Comparison of ENCODE assay signal across 11 cellular contexts in the genomic region with DNA sequence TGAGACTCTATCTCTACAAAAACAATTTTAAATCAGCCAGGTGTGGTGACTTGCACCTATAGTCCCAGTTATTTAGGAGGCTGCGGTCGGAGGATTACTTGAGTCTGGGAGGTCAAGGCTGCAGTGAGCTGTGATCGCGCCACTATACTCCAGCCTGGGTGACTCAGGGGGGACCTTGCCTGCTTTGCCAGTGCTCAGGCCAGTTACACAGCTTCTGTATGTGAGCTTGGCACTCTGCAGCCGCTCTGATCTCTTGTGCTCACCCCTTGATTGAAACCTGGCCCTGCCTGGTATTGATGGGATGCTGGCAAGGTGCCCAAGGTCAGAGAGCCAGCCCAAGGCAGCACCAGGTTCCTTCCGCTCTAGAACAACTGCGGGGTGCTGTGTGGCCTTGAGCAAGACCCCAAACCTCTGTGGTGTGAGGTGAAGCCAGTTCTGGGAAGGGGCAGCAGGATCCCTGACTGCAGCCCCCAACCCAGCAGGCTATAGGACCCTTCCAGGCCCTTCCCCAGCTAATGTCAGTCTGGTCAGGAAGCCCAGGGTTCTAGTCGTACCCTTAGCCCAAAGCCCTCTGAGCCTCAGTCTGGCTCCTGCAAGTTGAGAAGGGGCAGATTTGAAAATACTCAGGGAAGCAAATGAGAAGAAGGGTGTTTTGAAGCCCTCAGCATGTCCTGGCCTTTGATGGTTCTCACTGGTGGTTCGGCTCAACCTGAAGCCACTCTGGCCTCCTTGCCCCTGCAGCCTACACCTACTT. TPM values are rescaled to one million over a fixed set of nuclear protein-coding genes. Genes with fewer than 3 reads are reported as not detected.
DNase-seq lines count a peak whose midpoint lies in the region; ATAC-seq and TF ChIP-seq lines count a peak whose summit lies in the region.
"Had no signal": no experiment of that assay in that cellular context is flagged by ENCODE, and none has a peak within 500 bp of the region (broad histone marks: within the 10 kb centered on the region; RNA-seq: fewer than 3 reads in every experiment).

No MANE protein-coding gene starts in this region.

- BruUV-seq in MCF 10A (replicated peaks; lab: Mats Ljungman, UMichigan) = no TSS peak

- H3K9ac ChIP-seq in SK-N-SH (no peak overlapping the region), MM.1S (ENCODE audit: low read length) (no peak overlapping the region)
- H3K9ac ChIP-seq: BLaER1 treated with 17β-estradiol and CSF1 and Interleukin-3, amounts not matched to agents 10 nM and 100 nM had no signal

- no peak overlapping the region for H3K27ac Mint-ChIP-seq in MCF 10A (ENCODE audit: low read depth, unreplicated experiment)
- H3K27ac Mint-ChIP-seq: CD4-positive, CD25-positive, alpha-beta regulatory T cell; GM23338 had no signal

- H2AFZ ChIP-seq in SK-N-SH (ENCODE audit: low read depth) (no peak overlapping the region), osteoblast (ENCODE audit: low read length) (no peak overlapping the region), MM.1S (ENCODE audit: low read length) (no peak overlapping the region)
- H2AFZ ChIP-seq: GM23338 had no signal

- H3K27ac ChIP-seq in SK-N-SH (ENCODE audit: low read depth in 2 of 2, low read length in 1 of 2) (no peak overlapping the region), adrenal gland (no peak overlapping the region), osteoblast (ENCODE audit: low read depth, low read length) (no peak overlapping the region), MM.1S (ENCODE audit: low read length) (no peak overlapping the region)
- H3K27ac ChIP-seq: BLaER1 treated with 17β-estradiol and CSF1 and Interleukin-3, amounts not matched to agents 10 nM and 100 nM had no signal

- H3K4me3 ChIP-seq in SK-N-SH (ENCODE audit: low read depth in 2 of 2, low read length in 1 of 2) (no peak overlapping the region), adrenal gland (no peak overlapping the region), osteoblast (ENCODE audit: insufficient read depth, low read length) (no peak overlapping the region), MM.1S (ENCODE audit: low read length) (no peak overlapping the region)
- H3K4me3 ChIP-seq: BLaER1 treated with 17β-estradiol and CSF1 and Interleukin-3, amounts not matched to agents 10 nM and 100 nM; GM23338 had no signal

- no peak for TF ChIP-seq RAD21 in SK-N-SH (IDR thresholded peaks at IDR 0.05; ENCODE audit: low read length)

- DNase-seq in SK-N-SH (peak; percentile 25), adrenal gland (peak in 5 of 7 donors; percentile 43 to 63 (median 48)), islet precursor cell (peak; percentile 32), osteoblast (ENCODE audit: insufficient read length, low spot score, missing footprints) (peak; percentile 87), MCF 10A (ENCODE audit: unreplicated experiment) (no peak), MM.1S (no peak)
- DNase-seq: ACHN; CD4-positive, CD25-positive, alpha-beta regulatory T cell had no signal

- H3K79me2 ChIP-seq in SK-N-SH (ENCODE audit: insufficient read depth) = no peaks in the 10 kb centered on the region
- H3K79me2 ChIP-seq in osteoblast (ENCODE audit: insufficient read depth, low read length) = no peaks in the 10 kb centered on the region
- H3K79me2 ChIP-seq in MM.1S (ENCODE audit: low read length) = no peaks in the 10 kb centered on the region

- H3F3A ChIP-seq in SK-N-SH (replicated peaks; ENCODE audit: insufficient read depth) = no peaks in the 10 kb centered on the region
- no peaks in the 10 kb centered on the region for H3F3A ChIP-seq in MM.1S (ENCODE audit: insufficient read depth, low read length)

- no peaks in the 10 kb centered on the region for H3K9me2 ChIP-seq in SK-N-SH
- no peaks in the 10 kb centered on the region for H3K9me2 ChIP-seq in MM.1S (replicated peaks; ENCODE audit: insufficient read depth, low read length)

- ATAC-seq in SK-N-SH treated with all-trans-retinoic acid at 6 μM for 48 hours = no peak
- ATAC-seq: GM23338 had no signal

- intact Hi-C loops in adrenal gland (cut with DNase I) (no loop called here), MCF 10A (cut with micrococcal nuclease) (no loop called here)

- POLR2A ChIA-PET in SK-N-SH (lab: Yijun Ruan, JAX) = no interaction called here
- POLR2A ChIA-PET in MCF 10A (lab: Yijun Ruan, JAX) = interaction anchor here (0.6 kb wide), 1 partner anchor 9 kb away, joined by 3 read pairs; no protein-coding TSS in a partner anchor

- H3K9me3 Mint-ChIP-seq in MCF 10A (ENCODE audit: unreplicated experiment) = no peaks in the 10 kb centered on the region
- H3K9me3 Mint-ChIP-seq: CD4-positive, CD25-positive, alpha-beta regulatory T cell; GM23338 had no signal

- H3K36me3 ChIP-seq in SK-N-SH (replicated peaks in 1 of 2; ENCODE audit: control insufficient read depth in 1 of 2, insufficient read depth in 2 of 2, low read length in 1 of 2) (no peaks in the 10 kb centered on the region), adrenal gland (replicated peaks in 1 of 2) (peaks cover 0 to 3% of the 10 kb centered on the region in 2 donors), osteoblast (ENCODE audit: insufficient read depth, low read length) (no peaks in the 10 kb centered on the region), MM.1S (replicated peaks; ENCODE audit: insufficient read depth, low read length) (no peaks in the 10 kb centered on the region)
- H3K36me3 ChIP-seq: BLaER1 treated with 17β-estradiol and CSF1 and Interleukin-3, amounts not matched to agents 10 nM and 100 nM had no signal

- no peaks in the 10 kb centered on the region for H3K4me1 Mint-ChIP-seq in MCF 10A (ENCODE audit: insufficient read depth, unreplicated experiment)
- H3K4me1 Mint-ChIP-seq: CD4-positive, CD25-positive, alpha-beta regulatory T cell had no signal

- TF ChIP-seq CTCF in SK-N-SH (IDR thresholded peaks at IDR 0.05) (no peak), adrenal gland (IDR thresholded peaks at IDR 0.05) (no peak), osteoblast (IDR thresholded peaks at IDR 0.05; ENCODE audit: extremely low read depth, low read depth, low read length) (no peak), MCF 10A (IDR thresholded peaks at IDR 0.05; ENCODE audit: unreplicated experiment) (no peak), MM.1S (IDR thresholded peaks at IDR 0.05; ENCODE audit: low read length) (no peak)

- H3K27me3 Mint-ChIP-seq in MCF 10A (ENCODE audit: insufficient read depth, unreplicated experiment) = no peaks in the 10 kb centered on the region
- H3K27me3 Mint-ChIP-seq: CD4-positive, CD25-positive, alpha-beta regulatory T cell had no signal

- H4K20me1 ChIP-seq in SK-N-SH (ENCODE audit: insufficient read depth) (no peaks in the 10 kb centered on the region), osteoblast (ENCODE audit: insufficient read depth, low read length) (no peaks in the 10 kb centered on the region), MM.1S (ENCODE audit: insufficient read depth, low read length) (no peaks in the 10 kb centered on the region)

- H3K27me3 ChIP-seq in SK-N-SH (ENCODE audit: insufficient read depth) (no peaks in the 10 kb centered on the region), adrenal gland (no peaks in the 10 kb centered on the region), osteoblast (ENCODE audit: insufficient read depth, low read length) (no peaks in the 10 kb centered on the region), MM.1S (replicated peaks; ENCODE audit: insufficient read depth, low read length) (no peaks in the 10 kb centered on the region)
- H3K27me3 ChIP-seq: BLaER1 treated with 17β-estradiol and CSF1 and Interleukin-3, amounts not matched to agents 10 nM and 100 nM had no signal

- H3K9me3 ChIP-seq in SK-N-SH (no peaks in the 10 kb centered on the region), adrenal gland (replicated peaks in 1 of 3) (no peaks in the 10 kb centered on the region), osteoblast (ENCODE audit: low read depth, low read length) (no peaks in the 10 kb centered on the region), MM.1S (replicated peaks; ENCODE audit: insufficient read depth, low read length) (no peaks in the 10 kb centered on the region)
- H3K9me3 ChIP-seq: BLaER1 treated with 17β-estradiol and CSF1 and Interleukin-3, amounts not matched to agents 10 nM and 100 nM had no signal

- no peak for TF ChIP-seq POLR2A in adrenal gland (IDR thresholded peaks at IDR 0.05)

- H3K4me1 ChIP-seq in SK-N-SH (ENCODE audit: control insufficient read depth in 1 of 2, insufficient read depth in 2 of 2, low read depth in 1 of 2, low read length in 1 of 2) = no peaks in the 10 kb centered on the region; a peak in 1 of 4 replicates
- H3K4me1 ChIP-seq in adrenal gland (replicated peaks in 1 of 2) = peaks cover 0 to 2% of the 10 kb centered on the region in 2 donors
- H3K4me1 ChIP-seq in osteoblast (ENCODE audit: insufficient read depth, low read length) = no peaks in the 10 kb centered on the region
- no peaks in the 10 kb centered on the region for H3K4me1 ChIP-seq in MM.1S (ENCODE audit: low read length)

- no peak for TF ChIP-seq EP300 in SK-N-SH (IDR thresholded peaks at IDR 0.05; ENCODE audit: borderline replicate concordance in 1 of 2, low read depth in 1 of 2, low read length in 1 of 2)

- H3K4me2 ChIP-seq in SK-N-SH (no peak overlapping the region), osteoblast (ENCODE audit: insufficient read depth, low read length) (no peak overlapping the region), MM.1S (ENCODE audit: low read depth, low read length) (no peak overlapping the region)
- H3K4me2 ChIP-seq: BLaER1 treated with 17β-estradiol and CSF1 and Interleukin-3, amounts not matched to agents 10 nM and 100 nM; GM23338 had no signal

- 87% methylated on average over 8 of the region's 9 CpGs for WGBS in SK-N-SH (ENCODE audit: low lambda C conversion rate)
- 52 to 100% (median 68%) methylated on average over 1 to 9 of the region's 9 CpGs for WGBS in adrenal gland, 4 donors

- CTCF ChIA-PET in SK-N-SH (lab: Yijun Ruan, JAX) (interaction anchor here (0.6 to 1.5 kb wide), 2 partner anchors 12 to 154 kb away, joined by 3 to 4 read pairs; no protein-coding TSS in a partner anchor), MCF 10A (lab: Yijun Ruan, JAX) (interaction anchor here (0.6 kb wide), 1 partner anchor 497 kb away, joined by 6 read pairs; no protein-coding TSS in a partner anchor)

- peaks cover 6% of the 10 kb centered on the region for H3K36me3 Mint-ChIP-seq in MCF 10A (ENCODE audit: insufficient read depth, unreplicated experiment)
- H3K36me3 Mint-ChIP-seq: CD4-positive, CD25-positive, alpha-beta regulatory T cell had no signal

- no peak overlapping the region for H3K4me3 Mint-ChIP-seq in MCF 10A (ENCODE audit: unreplicated experiment)
- H3K4me3 Mint-ChIP-seq: CD4-positive, CD25-positive, alpha-beta regulatory T cell; GM23338 had no signal

RNA-seq across cellular contexts. Expression of gene MMP15, which starts 18.9 kb away (rescaled TPM):
- 2.6 and 3.1 TPM in 2 replicates for polyA plus RNA-seq in SK-N-SH (2012; rRNA removed)
- polyA plus RNA-seq in SK-N-SH (2012; cell fraction: cytosol; rRNA removed) = 1.1 and 2.2 TPM in 2 replicates
- 3.5 and 3.9 TPM in 2 replicates for polyA plus RNA-seq in SK-N-SH (2012; cell fraction: nucleus; rRNA removed)
- total RNA-seq in adrenal gland = 10 to 100 TPM in 3 of 8 donors, 1 to 10 TPM in 5; 5.3 to 11.4 (median 7.2) TPM
- 1 to 10 TPM; 2.5 to 8.6 (median 7.0) TPM for polyA plus RNA-seq in adrenal gland
- 7.7 and 9.4 TPM in 2 replicates for total RNA-seq in osteoblast
- total RNA-seq in MCF 10A (2022) = 1.3 and 1.7 TPM in 2 replicates

RNA-seq across cellular contexts. Expression of gene USB1, which starts 43.2 kb away (rescaled TPM):
- 87.3 and 94.1 TPM in 2 replicates for polyA plus RNA-seq in SK-N-SH (2012; rRNA removed)
- 53.0 and 69.3 TPM in 2 replicates for polyA plus RNA-seq in SK-N-SH (2012; cell fraction: cytosol; rRNA removed)
- polyA plus RNA-seq in SK-N-SH (2012; cell fraction: nucleus; rRNA removed) = 39.0 and 44.4 TPM in 2 replicates
- 100 to 1,000 TPM in 1 of 8 donors, 10 to 100 TPM in 7; 38.7 to 273 (median 54.6) TPM for total RNA-seq in adrenal gland
- polyA plus RNA-seq in adrenal gland = 10 to 100 TPM; 26.9 to 38.6 (median 37.2) TPM
- 17.7 and 19.2 TPM in 2 replicates for total RNA-seq in osteoblast
- 49.2 and 57.1 TPM in 2 replicates for total RNA-seq in MCF 10A (2022)

RNA-seq across cellular contexts. Expression of gene ZNF319, which starts 44.0 kb away (rescaled TPM):
- 4.8 and 7.6 TPM in 2 replicates for polyA plus RNA-seq in SK-N-SH (2012; rRNA removed)
- polyA plus RNA-seq in SK-N-SH (2012; cell fraction: cytosol; rRNA removed) = 3.2 and 5.1 TPM in 2 replicates
- 8.5 and 8.8 TPM in 2 replicates for polyA plus RNA-seq in SK-N-SH (2012; cell fraction: nucleus; rRNA removed)
- total RNA-seq in adrenal gland = 10 to 100 TPM in 6 of 8 donors, 1 to 10 TPM in 2; 5.6 to 17.9 (median 10.6) TPM
- polyA plus RNA-seq in adrenal gland = 1 to 10 TPM; 3.2 to 5.0 (median 3.3) TPM
- 4.3 and 5.6 TPM in 2 replicates for total RNA-seq in osteoblast
- 12.6 and 16.3 TPM in 2 replicates for total RNA-seq in MCF 10A (2022)

Comparison
In these comparisons a context has a peak if more than half of its experiments do, and no peak if none do; other contexts are left out.
1. DNase-seq: peak in SK-N-SH (single experiment), adrenal gland (5 of 7), islet precursor cell (single experiment) and osteoblast (single experiment); none in MCF 10A (single experiment) and MM.1S (single experiment).